Comparison of ENCODE assay signal across 8 cellular contexts in genomic region chr17:79991924-79992656, GRCh38. TPM values are rescaled to one million over a fixed set of nuclear protein-coding genes. Genes with fewer than 3 reads are reported as not detected.
DNase-seq lines count a peak whose midpoint lies in the region; ATAC-seq and TF ChIP-seq lines count a peak whose summit lies in the region.

No MANE protein-coding gene starts in this region.

- H3K27me3 ChIP-seq in SJSA1 (replicated peaks): no peaks in the 10 kb centered on the region
- H3K27me3 ChIP-seq in prostate gland (replicated peaks; ENCODE audit: insufficient read depth): no peaks in the 10 kb centered on the region

- H3K4me1 ChIP-seq in SJSA1 (replicated peaks) (peaks cover 50% of the 10 kb centered on the region), prostate gland (replicated peaks) (peaks cover 43% of the 10 kb centered on the region)

- H3K36me3 ChIP-seq in SJSA1 (0 out of 2 replicates have a peak, but pooled peaks cover 3% of the 10 kb centered on the region), prostate gland (no peaks in the 10 kb centered on the region)

- 2% methylated on average over 39 of the region's 45 CpGs for WGBS in prostate gland

- intact Hi-C loops in prostate gland (cut with DNase I): loop anchor here (2.0 to 5.0 kb wide), 3 partner anchors 150 to 249 kb away; partner anchors contain the start of gene CBX8

- DNase-seq in activated CD4-positive, CD25-positive, alpha-beta regulatory T cell treated with anti-CD3 and anti-CD28 coated beads, Interleukin-2, amount 50 U/mL, for 72 hours: no peak
- DNase-seq in SJSA1 (ENCODE audit: low read depth in 1 of 2, low spot score in 2 of 2): peak in 1 of 2 experiments; percentile 53
- DNase-seq in fibroblast of peridontal ligament (ENCODE audit: extremely low read depth): peak; percentile 31
- DNase-seq in prostate gland (ENCODE audit: low spot score): peak; percentile 82
- DNase-seq in D341Med (ENCODE audit: low spot score): no peak

- H3K9me3 ChIP-seq in SJSA1 (replicated peaks) (no peaks in the 10 kb centered on the region), prostate gland (no peaks in the 10 kb centered on the region)

- peak in 1 of 4 experiments; percentile 12 for TF ChIP-seq CTCF in prostate gland (IDR thresholded peaks at IDR 0.05)

- TF ChIP-seq POLR2A in prostate gland (IDR thresholded peaks at IDR 0.05): no peak

- H3K27ac ChIP-seq in SJSA1: no peak overlapping the region
- H3K27ac ChIP-seq in prostate gland: peak overlapping the region; percentile 76 to 90

- ATAC-seq in activated CD4-positive, CD25-positive, alpha-beta regulatory T cell treated with anti-CD3 and anti-CD28 coated beads, Interleukin-2, amount 50 U/mL, for 24 hours: peak; percentile 8 to 9
- ATAC-seq in HG02678 (IDR thresholded peaks at IDR 0.05; ENCODE audit: unreplicated experiment) (no peak), GM21737 (IDR thresholded peaks at IDR 0.05; ENCODE audit: unreplicated experiment) (no peak)

- H3K4me3 ChIP-seq in SJSA1 (peak overlapping the region; percentile 33), prostate gland (peak overlapping the region; percentile 18 to 36)

RNA-seq across cellular contexts. Expression of gene TBC1D16, which starts 43.6 kb away (rescaled TPM):
- 39.5 and 42.0 TPM in 2 replicates for total RNA-seq in SJSA1 (2014; rRNA removed; shearing (Covaris generic))
- 10 to 100 TPM; 29.1 to 41.9 TPM for total RNA-seq in prostate gland

RNA-seq across cellular contexts. Expression of gene CCDC40, which starts 44.4 kb away (rescaled TPM):
- 2.2 TPM in 1 of 2 replicates, not detected in the other for total RNA-seq in SJSA1 (2014; rRNA removed; shearing (Covaris generic))
- 10 to 100 TPM; 11.8 to 19.7 TPM for total RNA-seq in prostate gland

Comparison
In these comparisons a context has a peak if more than half of its experiments do, and no peak if none do; other contexts are left out.
1. ATAC-seq: peak in activated CD4-positive, CD25-positive, alpha-beta regulatory T cell treated with anti-CD3 and anti-CD28 coated beads, Interleukin-2, amount 50 U/mL, for 24 hours (2 of 2); none in HG02678 (single experiment) and GM21737 (single experiment).
2. DNase-seq: peak in fibroblast of peridontal ligament (single experiment) and prostate gland (single experiment); none in activated CD4-positive, CD25-positive, alpha-beta regulatory T cell treated with anti-CD3 and anti-CD28 coated beads, Interleukin-2, amount 50 U/mL, for 72 hours (single experiment) and D341Med (single experiment).